ENCODE assay signal across 18 cellular contexts in the genomic region with DNA sequence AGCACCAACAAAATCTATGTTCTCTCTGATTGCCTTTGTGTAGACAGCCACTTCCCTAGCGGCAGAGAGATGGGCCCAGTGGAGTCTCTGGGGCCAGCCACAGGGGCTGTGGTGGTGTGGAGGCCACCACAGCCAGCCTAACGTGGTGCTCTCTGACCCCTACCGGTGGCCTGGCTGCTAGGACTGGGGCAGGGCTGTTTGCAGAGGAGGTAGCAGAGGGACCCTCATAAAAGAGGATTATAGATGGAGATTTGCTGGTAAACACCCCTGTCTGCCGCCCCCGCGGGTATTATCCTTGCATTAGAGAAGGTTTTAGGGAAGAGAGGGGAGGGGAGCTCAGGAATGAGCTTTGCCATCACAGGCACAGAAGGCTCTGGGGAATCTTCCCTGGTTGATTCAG.
DNase-seq lines count a peak whose midpoint lies in the region; ATAC-seq and TF ChIP-seq lines count a peak whose summit lies in the region.
"Had no signal": no experiment of that assay in that cellular context is flagged by ENCODE, and none has a peak within 500 bp of the region (broad histone marks: within the 10 kb centered on the region; RNA-seq: fewer than 3 reads in every experiment).

No MANE protein-coding gene starts in this region.

- H4K20me1 ChIP-seq in OCI-LY3 (ENCODE audit: insufficient read depth, low read length) = no peaks in the 10 kb centered on the region

- no peaks in the 10 kb centered on the region for H3K4me1 ChIP-seq in OCI-LY3 (ENCODE audit: low read length)
- H3K4me1 ChIP-seq: SJSA1 had no signal

- no peak overlapping the region for H2AFZ ChIP-seq in OCI-LY3 (ENCODE audit: low read depth, low read length)

- no peaks in the 10 kb centered on the region for H3K36me3 Mint-ChIP-seq in glutamatergic neuron (ENCODE audit: unreplicated experiment)

- peak; percentile 55 for DNase-seq in D341Med (ENCODE audit: low spot score)
- peak; percentile 69 for DNase-seq in H7
- DNase-seq in glutamatergic neuron = no peak
- no peak for DNase-seq in activated effector memory CD4-positive, alpha-beta T cell treated with anti-CD3 and anti-CD28 coated beads, Interleukin-2, amount 50 U/mL, for 16 hours
- no peak for DNase-seq in NCI-H748 treated with DMSO at 0.1 percent for 48 hours (lab: John Stamatoyannopoulos, UW)
- DNase-seq in OCI-M2 (lab: John Stamatoyannopoulos, UW; ENCODE audit: unreplicated experiment) = no peak
- DNase-seq: C1 segment of cervical spinal cord, DMS 273 treated with DMSO at 0.1 percent for 48 hours, GF-D8, HCEC 1CT, KG1, NCI-H1436, NCI-H2081 treated with DMSO at 0.1 percent for 48 hours, NCI-H526, SW 1271 had no signal

- H3K4me2 ChIP-seq in OCI-LY3 (ENCODE audit: low read length) = no peak overlapping the region

- no peak overlapping the region for H3K9ac ChIP-seq in OCI-LY3 (ENCODE audit: low read length)

- no peaks in the 10 kb centered on the region for H3K79me2 ChIP-seq in OCI-LY3 (ENCODE audit: low read length)

- H3K4me3 Mint-ChIP-seq in glutamatergic neuron (ENCODE audit: unreplicated experiment) = peak overlapping the region; percentile 50

- peaks cover 4% of the 10 kb centered on the region for H3K9me3 Mint-ChIP-seq in glutamatergic neuron (ENCODE audit: unreplicated experiment)

- H3K4me3 ChIP-seq in H7 (ENCODE audit: insufficient read depth, low read depth, low read length) (no peak overlapping the region), OCI-LY3 (ENCODE audit: low read length) (no peak overlapping the region)
- H3K4me3 ChIP-seq: SJSA1 had no signal

- no peak overlapping the region for H3K27ac Mint-ChIP-seq in glutamatergic neuron (ENCODE audit: unreplicated experiment)

- peaks cover 31% of the 10 kb centered on the region for H3K4me1 Mint-ChIP-seq in glutamatergic neuron (ENCODE audit: low read depth, unreplicated experiment)

- peaks cover 2% of the 10 kb centered on the region for H3K27me3 Mint-ChIP-seq in glutamatergic neuron (ENCODE audit: unreplicated experiment)

- H3K27me3 ChIP-seq in H7 (ENCODE audit: control insufficient read depth, insufficient read depth, low read length) (no peaks in the 10 kb centered on the region; the same call in 1 of the 2 replicates), OCI-LY3 (ENCODE audit: low read depth, low read length) (no peaks in the 10 kb centered on the region)
- H3K27me3 ChIP-seq: SJSA1 had no signal

- H3K9me3 ChIP-seq in OCI-LY3 (ENCODE audit: insufficient read depth, low read length) = no peaks in the 10 kb centered on the region
- H3K9me3 ChIP-seq: SJSA1 had no signal

- no peak for ATAC-seq in GM18867 (IDR thresholded peaks at IDR 0.05; ENCODE audit: unreplicated experiment)

- H3K36me3 ChIP-seq in H7 (replicated peaks; ENCODE audit: control insufficient read depth, insufficient read depth, low read length) = no peaks in the 10 kb centered on the region
- no peaks in the 10 kb centered on the region for H3K36me3 ChIP-seq in OCI-LY3 (replicated peaks; ENCODE audit: low read depth, low read length)
- H3K36me3 ChIP-seq: SJSA1 had no signal

- TF ChIP-seq CTCF in OCI-LY3 (IDR thresholded peaks at IDR 0.05; ENCODE audit: low read depth, low read length) = peak; percentile 23; the same call in 1 of the 2 replicates
- TF ChIP-seq CTCF in glutamatergic neuron (IDR thresholded peaks at IDR 0.05; ENCODE audit: partially characterized antibody, unreplicated experiment) = no peak

- H3K27ac ChIP-seq in OCI-LY3 (ENCODE audit: low read length) = no peak overlapping the region
- H3K27ac ChIP-seq: SJSA1 had no signal

Comparison
In these comparisons a context has a peak if more than half of its experiments do, and no peak if none do; other contexts are left out.
1. DNase-seq: peak in D341Med (single experiment) and H7 (single experiment); none in glutamatergic neuron (single experiment), activated effector memory CD4-positive, alpha-beta T cell treated with anti-CD3 and anti-CD28 coated beads, Interleukin-2, amount 50 U/mL, for 16 hours (single experiment), NCI-H748 treated with DMSO at 0.1 percent for 48 hours (single experiment) and OCI-M2 (single experiment).